10 cellular contexts compared by ENCODE assay signal in the genomic region with DNA sequence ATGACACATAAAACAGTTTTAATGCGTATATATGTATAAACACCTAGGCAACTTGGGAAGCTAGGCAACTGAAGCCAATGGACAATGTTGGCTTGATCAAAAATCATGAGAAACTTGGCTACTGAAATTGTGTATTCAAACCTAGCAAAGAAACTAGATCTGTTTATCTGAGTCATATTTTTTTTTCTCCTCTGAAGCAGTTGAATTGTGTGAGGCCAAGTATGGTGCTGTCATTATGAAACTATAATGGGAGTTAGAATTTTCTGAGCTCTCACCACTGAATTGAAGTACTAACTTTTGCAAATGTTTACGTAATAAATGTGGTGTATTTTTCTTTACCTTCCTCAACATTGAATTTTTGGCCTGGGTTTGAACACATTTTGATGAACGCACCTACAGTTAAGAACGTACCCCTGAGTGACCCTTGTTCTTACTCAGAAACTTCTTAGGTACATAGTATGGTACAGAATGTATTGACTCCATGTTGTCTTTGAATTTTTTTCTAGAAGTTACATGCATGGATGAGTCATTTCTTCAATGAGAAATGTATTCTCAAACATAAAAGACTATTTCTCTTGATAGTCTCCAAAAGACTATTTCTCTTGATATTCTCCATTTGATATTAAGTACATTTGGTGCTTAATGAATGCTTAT. TPM values are rescaled to one million over a fixed set of nuclear protein-coding genes. Genes with fewer than 3 reads are reported as not detected.
DNase-seq lines count a peak whose midpoint lies in the region; ATAC-seq and TF ChIP-seq lines count a peak whose summit lies in the region.
"Had no signal": no experiment of that assay in that cellular context is flagged by ENCODE, and none has a peak within 500 bp of the region (broad histone marks: within the 10 kb centered on the region; RNA-seq: fewer than 3 reads in every experiment).

No MANE protein-coding gene starts in this region.

- DNase-seq in activated naive CD4-positive, alpha-beta T cell treated with anti-CD3 and anti-CD28 coated beads for 36 hours = no peak
- no peak for DNase-seq in activated naive CD4-positive, alpha-beta T cell treated with anti-CD3 and anti-CD28 coated beads, Interleukin-2, amount 50 U/mL, for 16 hours
- no peak for DNase-seq in activated naive CD8-positive, alpha-beta T cell treated with anti-CD3 and anti-CD28 coated beads, Interleukin-2, amount 50 U/mL, for 24 hours
- DNase-seq in superior temporal gyrus (ENCODE audit: extremely low spot score) (peak; percentile 29), prostate gland (ENCODE audit: low spot score) (no peak), NCI-H345 (lab: John Stamatoyannopoulos, UW) (no peak)

- no peaks in the 10 kb centered on the region for H3K9me3 Mint-ChIP-seq in activated naive CD4-positive, alpha-beta T cell treated with anti-CD3 and anti-CD28 coated beads for 36 hours
- peaks cover 4% of the 10 kb centered on the region for H3K9me3 Mint-ChIP-seq in activated naive CD8-positive, alpha-beta T cell treated with anti-CD3 and anti-CD28 coated beads, Interleukin-2, amount 50 U/mL, for 24 hours
- H3K9me3 Mint-ChIP-seq: brain had no signal

- no peak for TF ChIP-seq CTCF in prostate gland (IDR thresholded peaks at IDR 0.05)

- no peak overlapping the region for H3K4me3 ChIP-seq in prostate gland

- H3K4me3 Mint-ChIP-seq in activated naive CD4-positive, alpha-beta T cell treated with anti-CD3 and anti-CD28 coated beads for 36 hours = peak overlapping the region; percentile 17
- H3K4me3 Mint-ChIP-seq in activated naive CD8-positive, alpha-beta T cell treated with anti-CD3 and anti-CD28 coated beads, Interleukin-2, amount 50 U/mL, for 24 hours = peak overlapping the region; percentile 30
- H3K4me3 Mint-ChIP-seq: brain had no signal

- H3K27me3 ChIP-seq in prostate gland (replicated peaks; ENCODE audit: insufficient read depth) = no peaks in the 10 kb centered on the region

- peaks cover 76% of the 10 kb centered on the region for H3K36me3 Mint-ChIP-seq in activated naive CD4-positive, alpha-beta T cell treated with anti-CD3 and anti-CD28 coated beads for 36 hours (ENCODE audit: low read depth)
- H3K36me3 Mint-ChIP-seq in activated naive CD8-positive, alpha-beta T cell treated with anti-CD3 and anti-CD28 coated beads, Interleukin-2, amount 50 U/mL, for 24 hours (ENCODE audit: low read depth) = peaks cover 72% of the 10 kb centered on the region
- H3K36me3 Mint-ChIP-seq: brain had no signal

- H3K27ac ChIP-seq in prostate gland = no peak overlapping the region
- H3K27ac ChIP-seq: VCaP had no signal

- no peaks in the 10 kb centered on the region for H3K27me3 Mint-ChIP-seq in activated naive CD4-positive, alpha-beta T cell treated with anti-CD3 and anti-CD28 coated beads for 36 hours (ENCODE audit: low read depth)
- no peaks in the 10 kb centered on the region for H3K27me3 Mint-ChIP-seq in activated naive CD8-positive, alpha-beta T cell treated with anti-CD3 and anti-CD28 coated beads, Interleukin-2, amount 50 U/mL, for 24 hours

- H3K9me3 ChIP-seq in prostate gland = no peaks in the 10 kb centered on the region

- H3K27ac Mint-ChIP-seq in activated naive CD4-positive, alpha-beta T cell treated with anti-CD3 and anti-CD28 coated beads for 36 hours = peak overlapping the region; percentile 97
- H3K27ac Mint-ChIP-seq in activated naive CD8-positive, alpha-beta T cell treated with anti-CD3 and anti-CD28 coated beads, Interleukin-2, amount 50 U/mL, for 24 hours = peak overlapping the region; percentile 99

- intact Hi-C loops in activated naive CD4-positive, alpha-beta T cell treated with anti-CD3 and anti-CD28 coated beads for 36 hours (cut with micrococcal nuclease) = loop anchor here (1.0 to 5.0 kb wide), 10 partner anchors 10 to 1453 kb away; a partner anchor contains a TSS
- intact Hi-C loops in prostate gland (cut with DNase I) = no loop called here

- peaks cover 91% of the 10 kb centered on the region for H3K4me1 Mint-ChIP-seq in activated naive CD4-positive, alpha-beta T cell treated with anti-CD3 and anti-CD28 coated beads for 36 hours (ENCODE audit: low read depth)
- H3K4me1 Mint-ChIP-seq in activated naive CD8-positive, alpha-beta T cell treated with anti-CD3 and anti-CD28 coated beads, Interleukin-2, amount 50 U/mL, for 24 hours = peaks cover 87% of the 10 kb centered on the region

- WGBS in prostate gland = 87% methylated on average over 4 of the region's 4 CpGs

- peak; percentile 62 for ATAC-seq in HG03064 (IDR thresholded peaks at IDR 0.05; ENCODE audit: low read depth, unreplicated experiment)
- peak; percentile 58 for ATAC-seq in activated naive CD8-positive, alpha-beta T cell treated with anti-CD3 and anti-CD28 coated beads, Interleukin-2, amount 50 U/mL, for 24 hours
- no peak for ATAC-seq in HG03139 (IDR thresholded peaks at IDR 0.05; ENCODE audit: unreplicated experiment)

- no peaks in the 10 kb centered on the region for H3K4me1 ChIP-seq in prostate gland (replicated peaks)

- TF ChIP-seq POLR2A in prostate gland (IDR thresholded peaks at IDR 0.05) = no peak

- H3K36me3 ChIP-seq in prostate gland = no peaks in the 10 kb centered on the region

- CTCF ChIA-PET in activated naive CD4-positive, alpha-beta T cell treated with anti-CD3 and anti-CD28 coated beads for 36 hours (lab: Charles Lee) = interaction anchor here (0.8 to 1.8 kb wide), 7 partner anchors 10 to 128 kb away, joined by 3 to 12 read pairs (median 4); no protein-coding TSS in a partner anchor

RNA-seq across cellular contexts. Expression of a gene that starts 23.8 kb away (rescaled TPM):
- 100 to 1,000 TPM; 165 to 167 TPM for total RNA-seq in activated naive CD4-positive, alpha-beta T cell treated with anti-CD3 and anti-CD28 coated beads for 36 hours
- total RNA-seq in prostate gland = under 1 TPM; 0.05 to 0.51 TPM

Comparison
In these comparisons a context has a peak if more than half of its experiments do, and no peak if none do; other contexts are left out.
1. RNA of a gene that starts 23.8 kb away (total RNA-seq): 165 to 167 TPM in activated naive CD4-positive, alpha-beta T cell treated with anti-CD3 and anti-CD28 coated beads for 36 hours; 0.05 to 0.51 TPM in prostate gland; every median in the first group is over 100 times any median in the second.